Comparison of ENCODE assay signal across 1 cellular context in the genomic region with DNA sequence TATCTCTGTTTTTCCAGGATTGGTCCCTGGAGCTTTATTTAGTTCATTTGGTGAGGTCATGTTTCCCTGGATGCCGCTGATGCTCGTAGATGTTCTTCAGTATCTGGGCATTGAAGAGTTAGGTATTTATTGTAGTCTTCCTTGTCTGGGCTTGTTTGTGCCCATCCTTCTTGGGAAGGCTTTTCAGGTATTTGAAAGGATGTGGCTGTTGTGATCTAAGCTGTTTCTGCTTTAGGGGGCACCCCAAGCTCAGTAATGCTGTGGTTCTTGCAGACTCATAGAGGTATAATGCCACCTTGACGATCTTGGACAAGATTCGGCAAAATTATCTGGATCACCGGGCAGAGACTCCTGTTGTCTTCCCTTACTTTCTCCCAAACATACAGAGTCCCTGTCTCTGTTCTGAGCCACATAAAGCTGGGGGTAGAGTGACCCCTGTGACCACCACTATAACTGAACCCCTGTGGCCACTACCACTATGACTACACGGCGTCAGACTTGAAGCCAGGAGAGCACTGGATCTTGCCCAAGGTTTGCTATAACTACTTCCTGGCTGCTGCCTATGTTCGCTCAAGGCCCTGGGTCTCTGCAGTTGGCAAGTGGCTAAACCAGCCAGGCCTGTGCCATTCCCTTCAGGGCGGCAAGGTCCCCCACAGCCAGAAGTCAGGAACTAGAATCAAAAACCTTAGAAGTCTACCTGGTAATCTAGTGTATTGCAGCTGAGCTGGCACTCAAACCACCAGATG.
TF ChIP-seq lines count a peak whose summit lies in the region.

No MANE protein-coding gene starts in this region.

TF ChIP-seq in SK-N-SH treated with all-trans-retinoic acid at 6 μM for 48 hours, 23 proteins besides CTCF, POLR2A, EP300 and RAD21:
- TF ChIP-seq ZNF565 (CRISPR knock-in tag; conservative IDR thresholded peaks at IDR 0.05; ENCODE audit: low read depth) = no peak
- no peak for TF ChIP-seq ZNF8 (CRISPR knock-in tag; IDR thresholded peaks at IDR 0.05)
- no peak for TF ChIP-seq ZC3H10 (CRISPR knock-in tag; IDR thresholded peaks at IDR 0.05)
